ENCODE assay signal across 8 cellular contexts in genomic region chr12:53324779-53325538, GRCh38.
A peak's percentile ranks its signal among the peaks of the same experiment; 100 is the strongest.
DNase-seq lines count a peak whose midpoint lies in the region; ATAC-seq and TF ChIP-seq lines count a peak whose summit lies in the region.

No MANE protein-coding gene starts in this region.

- in situ Hi-C loops in GM18951 (cut with MboI; ENCODE audit: low sequenced_read_pairs, unreplicated experiment) = no loop called here

- DNase-seq in AG09309 (ENCODE audit: low read depth) (peak; percentile 52), NCI-H2227 treated with DMSO at 0.1 percent for 48 hours (lab: John Stamatoyannopoulos, UW) (peak; percentile 28), cerebellar cortex (ENCODE audit: low spot score) (peak; percentile 82), kidney tubule cell (ENCODE audit: low spot score) (peak; percentile 86)
- peak; percentile 59 to 66 for DNase-seq in stimulated activated CD4-positive, alpha-beta T cell treated with anti-CD3 and anti-CD28 coated beads, Interleukin-1b, Interleukin-23, amount 100 ng/mL, for 1 hour (ENCODE audit: low read depth in 2 of 2)

- peak; percentile 51 for ATAC-seq in HG03175 (IDR thresholded peaks at IDR 0.05; ENCODE audit: unreplicated experiment)
- peak; percentile 70 to 72 for ATAC-seq in activated CD4-positive, CD25-positive, alpha-beta regulatory T cell treated with anti-CD3 and anti-CD28 coated beads, Interleukin-2, amount 50 U/mL, for 24 hours

- peak overlapping the region; percentile 55 for H3K4me3 ChIP-seq in AG09309 (ENCODE audit: control insufficient read depth, low read depth, low read length)

- TF ChIP-seq POLR2A in GM18951 (IDR thresholded peaks at IDR 0.05; ENCODE audit: extremely low read depth, insufficient read depth, insufficient read length) = peak; percentile 73

- TF ChIP-seq CTCF in AG09309 (IDR thresholded peaks at IDR 0.05; ENCODE audit: control insufficient read depth, insufficient read depth, low read depth, low read length, missing control alignments) = peak; percentile 86

Comparison
In these comparisons a context has a peak if more than half of its experiments do, and no peak if none do; other contexts are left out.
1. Peak in every context shown above with its lines: DNase-seq, ATAC-seq and H3K4me3 ChIP-seq.
2. DNase-seq: peak in every context shown above with its lines; median percentile 86 in kidney tubule cell; 82 in cerebellar cortex; 62 in stimulated activated CD4-positive, alpha-beta T cell treated with anti-CD3 and anti-CD28 coated beads, Interleukin-1b, Interleukin-23, amount 100 ng/mL, for 1 hour; 52 in AG09309; 28 in NCI-H2227 treated with DMSO at 0.1 percent for 48 hours.